ENCODE assay signal across 7 cellular contexts in genomic region chr11:129375731-129376657, GRCh38. TPM values are rescaled to one million over a fixed set of nuclear protein-coding genes. Genes with fewer than 3 reads are reported as not detected.
DNase-seq lines count a peak whose midpoint lies in the region; ATAC-seq and TF ChIP-seq lines count a peak whose summit lies in the region.

Gene BARX2, plus strand, starts transcription at chr11:129375848. Its CDS starts 188 bp downstream, at chr11:129376036.

- H3K79me1 ChIP-seq in trophoblast cell (ENCODE audit: low read length): peaks cover 18% of the 10 kb centered on the region

- H3K27ac ChIP-seq in trophoblast cell (ENCODE audit: low read depth, low read length): peak within 1 kb of the TSS; percentile 6

- intact Hi-C loops in head of caudate nucleus (cut with DNase I): no loop called here

- H2AK5ac ChIP-seq in trophoblast cell (ENCODE audit: low read length): no peak within 1 kb of the TSS

- H2BK12ac ChIP-seq in trophoblast cell (ENCODE audit: low read length): peak within 1 kb of the TSS; percentile 58

- H2BK5ac ChIP-seq in trophoblast cell (ENCODE audit: low read depth, low read length, poor library complexity): peak within 1 kb of the TSS; percentile 38

- DNase-seq in GM03348 (ENCODE audit: low spot score) (peak; percentile 75), head of caudate nucleus (peak; percentile 33 to 80 (median 60)), trophoblast cell (peak; percentile 72 to 79)

- H3K4me2 ChIP-seq in Loucy (ENCODE audit: low read depth, low read length, poor library complexity, severe bottlenecking) (peak within 1 kb of the TSS; percentile 68), trophoblast cell (ENCODE audit: low read length) (peak within 1 kb of the TSS; percentile 70)

- H2AFZ ChIP-seq in Loucy (ENCODE audit: low read length): peak within 1 kb of the TSS; percentile 88
- H2AFZ ChIP-seq in trophoblast cell (ENCODE audit: insufficient read depth, low read length, poor library complexity): peak within 1 kb of the TSS; percentile 33

- H3K4ac ChIP-seq in trophoblast cell (ENCODE audit: low read depth, low read length): no peak within 1 kb of the TSS

- H3K4me3 Mint-ChIP-seq in activated T-helper 17 cell treated with anti-CD3 and anti-CD28 coated beads, Interleukin-2, amount 50 U/mL, for 72 hours: peak within 1 kb of the TSS; percentile 53

- ATAC-seq in activated T-helper 17 cell treated with anti-CD3 and anti-CD28 coated beads, Interleukin-2, amount 50 U/mL, for 72 hours (replicated peaks): peak; percentile 67
- ATAC-seq in GM19452 (IDR thresholded peaks at IDR 0.05; ENCODE audit: unreplicated experiment) (no peak), GM21825 (IDR thresholded peaks at IDR 0.05; ENCODE audit: unreplicated experiment) (no peak)

- H4K12ac ChIP-seq in trophoblast cell (ENCODE audit: low read depth, low read length): peak within 1 kb of the TSS; percentile 5

- no peaks in the 10 kb centered on the region for H3K4me1 Mint-ChIP-seq in activated T-helper 17 cell treated with anti-CD3 and anti-CD28 coated beads, Interleukin-2, amount 50 U/mL, for 72 hours

- H3K79me2 ChIP-seq in Loucy (ENCODE audit: insufficient read depth, low read length): no peaks in the 10 kb centered on the region
- peaks cover 3% of the 10 kb centered on the region for H3K79me2 ChIP-seq in trophoblast cell (ENCODE audit: control insufficient read depth, insufficient read depth, low read length, poor library complexity)

- H3K4me3 ChIP-seq in Loucy (ENCODE audit: low read length, poor library complexity, severe bottlenecking) (peak within 1 kb of the TSS; percentile 35), trophoblast cell (ENCODE audit: low read depth, low read length) (peak within 1 kb of the TSS; percentile 77)

- no peaks in the 10 kb centered on the region for H3K9me3 Mint-ChIP-seq in activated T-helper 17 cell treated with anti-CD3 and anti-CD28 coated beads, Interleukin-2, amount 50 U/mL, for 72 hours

- no CpG with 5 or more reads among the region's 85 CpGs for WGBS in trophoblast cell (ENCODE audit: extremely low coverage, insufficient coverage, insufficient read length)

- H4K20me1 ChIP-seq in Loucy (ENCODE audit: insufficient read depth, low read length, poor library complexity, severe bottlenecking): no peaks in the 10 kb centered on the region

- H4K91ac ChIP-seq in trophoblast cell (ENCODE audit: low read depth, low read length): peak within 1 kb of the TSS; percentile 25

- no peaks in the 10 kb centered on the region for H3K36me3 Mint-ChIP-seq in activated T-helper 17 cell treated with anti-CD3 and anti-CD28 coated beads, Interleukin-2, amount 50 U/mL, for 72 hours (ENCODE audit: low read depth)

- H3K18ac ChIP-seq in trophoblast cell (ENCODE audit: low read length): peak within 1 kb of the TSS; percentile 8

- H3K14ac ChIP-seq in trophoblast cell (ENCODE audit: low read length): peak within 1 kb of the TSS; percentile 16

- H3K27me3 Mint-ChIP-seq in activated T-helper 17 cell treated with anti-CD3 and anti-CD28 coated beads, Interleukin-2, amount 50 U/mL, for 72 hours: peaks cover 61% of the 10 kb centered on the region

- H3K27me3 ChIP-seq in Loucy (ENCODE audit: insufficient read depth, low read length, poor library complexity, severe bottlenecking) (peaks cover 56% of the 10 kb centered on the region), trophoblast cell (ENCODE audit: insufficient read depth, low read length) (peaks cover 35% of the 10 kb centered on the region)

- no peak within 1 kb of the TSS for H3K9ac ChIP-seq in Loucy (ENCODE audit: low read depth, low read length, poor library complexity, severe bottlenecking)
- peak within 1 kb of the TSS; percentile 73 for H3K9ac ChIP-seq in trophoblast cell (ENCODE audit: low read length)

- peak within 1 kb of the TSS; percentile 8 for H2BK120ac ChIP-seq in trophoblast cell (ENCODE audit: insufficient read depth, low read length, poor library complexity)

- peak; percentile 51 for TF ChIP-seq CTCF in Loucy (conservative IDR thresholded peaks at IDR 0.05; ENCODE audit: low read length)

- no peaks in the 10 kb centered on the region for H3F3A ChIP-seq in Loucy (ENCODE audit: low read depth)

- no peak within 1 kb of the TSS for H3K23ac ChIP-seq in trophoblast cell (ENCODE audit: low read length)

- H3K36me3 ChIP-seq in Loucy (ENCODE audit: insufficient read depth, low read length): no peaks in the 10 kb centered on the region
- H3K36me3 ChIP-seq in trophoblast cell (ENCODE audit: control insufficient read depth in 1 of 2, insufficient read depth in 2 of 2, low read length in 2 of 2): no peaks in the 10 kb centered on the region

- H3K9me3 ChIP-seq in Loucy (ENCODE audit: insufficient read depth, low read depth, low read length) (no peaks in the 10 kb centered on the region), trophoblast cell (ENCODE audit: insufficient read depth, low read depth, low read length) (peaks cover 2% of the 10 kb centered on the region)

- H3K27ac Mint-ChIP-seq in activated T-helper 17 cell treated with anti-CD3 and anti-CD28 coated beads, Interleukin-2, amount 50 U/mL, for 72 hours: no peak within 1 kb of the TSS

- H3K9me2 ChIP-seq in Loucy (replicated peaks; ENCODE audit: low read depth, low read length): no peaks in the 10 kb centered on the region

- H3K4me1 ChIP-seq in Loucy (ENCODE audit: insufficient read depth, low read length, poor library complexity, severe bottlenecking) (no peaks in the 10 kb centered on the region), trophoblast cell (ENCODE audit: control insufficient read depth in 1 of 2, insufficient read depth in 2 of 2, low read length in 2 of 2) (peaks cover 14 to 22% of the 10 kb centered on the region in 2 experiments)

- peak within 1 kb of the TSS; percentile 25 for H4K8ac ChIP-seq in trophoblast cell (ENCODE audit: low read depth, low read length)

RNA-seq across cellular contexts. Expression of gene BARX2, which starts in this region (rescaled TPM):
- total RNA-seq in activated T-helper 17 cell treated with anti-CD3 and anti-CD28 coated beads, Interleukin-2, amount 50 U/mL, for 72 hours: not detected
- 6.8 and 7.0 TPM in 2 replicates for polyA plus RNA-seq in trophoblast cell (2013)

Comparison
In these comparisons a context has a peak if more than half of its experiments do, and no peak if none do; other contexts are left out.
1. Peak in ATAC-seq in activated T-helper 17 cell treated with anti-CD3 and anti-CD28 coated beads, Interleukin-2, amount 50 U/mL, for 72 hours; RNA of the gene not detected or under 1 TPM.